In the genomic region with DNA sequence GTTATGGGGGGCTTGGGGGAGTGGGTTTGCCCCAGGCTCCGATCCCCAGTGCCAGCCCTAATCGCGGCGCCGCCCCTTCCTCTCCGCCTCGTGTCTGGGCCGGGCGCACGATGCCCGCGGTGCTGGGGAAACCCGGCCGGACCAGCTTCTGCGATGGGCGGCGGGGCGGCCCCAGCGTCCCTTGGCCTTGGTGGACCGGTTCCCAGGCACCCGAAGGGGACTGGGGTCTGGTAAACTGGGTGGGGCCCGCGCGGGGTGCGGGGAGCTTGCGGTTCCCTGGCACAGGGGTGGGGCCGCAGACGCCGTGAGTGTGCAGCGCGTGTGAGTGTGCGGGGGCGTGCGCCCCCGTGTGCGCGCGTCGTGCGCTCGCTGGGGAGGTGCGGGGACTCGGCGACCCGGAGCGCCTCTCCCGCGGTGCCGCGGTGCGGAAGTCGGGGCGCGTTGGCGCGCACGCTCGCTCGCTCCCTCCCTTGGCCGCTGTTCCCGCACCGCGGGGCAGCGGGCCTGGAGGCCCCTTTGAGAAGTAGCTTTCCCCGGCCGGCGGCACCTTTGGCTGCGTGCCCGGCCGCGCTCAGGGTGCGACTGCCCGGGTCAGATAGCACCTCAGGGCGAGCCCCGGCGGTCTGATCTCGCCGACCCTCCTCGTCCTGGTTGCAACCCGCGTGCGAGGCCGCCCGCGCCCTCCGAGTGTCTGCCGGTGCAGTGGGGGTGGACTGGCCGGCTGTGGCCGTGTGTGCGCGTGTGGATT, we compare ENCODE assay signal across 8 cellular contexts. TPM values are rescaled to one million over a fixed set of nuclear protein-coding genes. Genes with fewer than 3 reads are reported as not detected.
DNase-seq lines count a peak whose midpoint lies in the region; ATAC-seq and TF ChIP-seq lines count a peak whose summit lies in the region.

No MANE protein-coding gene starts in this region.

- in situ Hi-C loops in SK-MEL-5 (cut with HindIII; ENCODE audit: low pct_unique_long_range_greater_than_20kb, low sequenced_read_pairs) = no loop called here

- H3K4me3 ChIP-seq in HUES48 (ENCODE audit: low read depth, low read length) = peak overlapping the region; percentile 97

- H3K4me3 Mint-ChIP-seq in activated naive CD4-positive, alpha-beta T cell treated with anti-CD3 and anti-CD28 coated beads, Interleukin-2, amount 10 ng/mL, durations not matched to agents 7 days and 5 days = peak overlapping the region; percentile 80
- H3K4me3 Mint-ChIP-seq in type B pancreatic cell = peak overlapping the region; percentile 95

- no peak for TF ChIP-seq CTCF in type B pancreatic cell (conservative IDR thresholded peaks at IDR 0.05)

- no peaks in the 10 kb centered on the region for H3K36me3 ChIP-seq in HUES48 (ENCODE audit: control insufficient read depth, insufficient read depth, low read length)

- peak overlapping the region; percentile 85 for H3K27ac Mint-ChIP-seq in activated naive CD4-positive, alpha-beta T cell treated with anti-CD3 and anti-CD28 coated beads, Interleukin-2, amount 10 ng/mL, durations not matched to agents 7 days and 5 days
- peak overlapping the region; percentile 88 for H3K27ac Mint-ChIP-seq in type B pancreatic cell

- no peaks in the 10 kb centered on the region for H3K27me3 ChIP-seq in HUES48 (ENCODE audit: control insufficient read depth, insufficient read depth, low read length)

- peaks cover 21% of the 10 kb centered on the region for H3K4me1 ChIP-seq in HUES48 (ENCODE audit: control insufficient read depth, insufficient read depth, low read length)

- peak overlapping the region; percentile 90 for H3K27ac ChIP-seq in HUES48 (ENCODE audit: low read depth, low read length)

- CTCF ChIA-PET in activated naive CD4-positive, alpha-beta T cell treated with anti-CD3 and anti-CD28 coated beads, Interleukin-2, amount 10 ng/mL, durations not matched to agents 7 days and 5 days (lab: Charles Lee) = interaction anchor here (0.6 to 2.0 kb wide), 4 partner anchors 12 to 80 kb away, joined by 4 to 6 read pairs (median 6); no protein-coding TSS in a partner anchor

- intact Hi-C loops in Right ventricle myocardium superior (cut with DNase I) = loop anchor here (5.0 kb wide), 1 partner anchor 303 kb away; a partner anchor contains a TSS

- H3K27me3 Mint-ChIP-seq in activated naive CD4-positive, alpha-beta T cell treated with anti-CD3 and anti-CD28 coated beads, Interleukin-2, amount 10 ng/mL, durations not matched to agents 7 days and 5 days = peaks cover 38% of the 10 kb centered on the region
- H3K27me3 Mint-ChIP-seq in type B pancreatic cell = no peaks in the 10 kb centered on the region

- H3K4me1 Mint-ChIP-seq in activated naive CD4-positive, alpha-beta T cell treated with anti-CD3 and anti-CD28 coated beads, Interleukin-2, amount 10 ng/mL, durations not matched to agents 7 days and 5 days = peaks cover 28% of the 10 kb centered on the region
- H3K4me1 Mint-ChIP-seq in type B pancreatic cell (ENCODE audit: unreplicated experiment) = peaks cover 23% of the 10 kb centered on the region

- no peaks in the 10 kb centered on the region for H3K9me3 Mint-ChIP-seq in activated naive CD4-positive, alpha-beta T cell treated with anti-CD3 and anti-CD28 coated beads, Interleukin-2, amount 10 ng/mL, durations not matched to agents 7 days and 5 days
- no peaks in the 10 kb centered on the region for H3K9me3 Mint-ChIP-seq in type B pancreatic cell

- H3K9me3 ChIP-seq in HUES48 (ENCODE audit: control insufficient read depth, insufficient read depth, low read length) = no peaks in the 10 kb centered on the region

- H3K36me3 Mint-ChIP-seq in activated naive CD4-positive, alpha-beta T cell treated with anti-CD3 and anti-CD28 coated beads, Interleukin-2, amount 10 ng/mL, durations not matched to agents 7 days and 5 days = peaks cover 1% of the 10 kb centered on the region
- no peaks in the 10 kb centered on the region for H3K36me3 Mint-ChIP-seq in type B pancreatic cell

- H3K9ac ChIP-seq in HUES48 (ENCODE audit: low read depth, low read length) = peak overlapping the region; percentile 91

- ATAC-seq in GM21515 (IDR thresholded peaks at IDR 0.05; ENCODE audit: unreplicated experiment) = peak; percentile 42
- ATAC-seq in Right ventricle myocardium superior (ENCODE audit: poor library complexity) = peak; percentile 67

- DNase-seq in DMS79 treated with DMSO at 0.1 percent for 48 hours (lab: John Stamatoyannopoulos, UW) (peak; percentile 38), SK-MEL-5 (ENCODE audit: low read depth, low spot score) (peak; percentile 34), Right ventricle myocardium superior (peak; percentile 75), pons (ENCODE audit: low spot score) (peak; percentile 57), type B pancreatic cell (ENCODE audit: extremely low spot score, unreplicated experiment) (peak; percentile 74)
- DNase-seq in activated naive CD4-positive, alpha-beta T cell treated with anti-CD3 and anti-CD28 coated beads, Interleukin-2, amount 10 ng/mL, durations not matched to agents 7 days and 5 days = peak; percentile 72

RNA-seq across cellular contexts. Expression of a gene that starts 0.6 kb away (rescaled TPM):
- 21.7 and 26.0 TPM in 2 replicates for total RNA-seq in SK-MEL-5 (2014; rRNA removed; shearing (Covaris generic))
- polyA plus RNA-seq in SK-MEL-5 (2015; cell fraction: cytosol; rRNA removed) = 20.6 and 23.1 TPM in 2 replicates
- polyA plus RNA-seq in SK-MEL-5 (2015; cell fraction: nucleus; rRNA removed) = 80.2 and 85.3 TPM in 2 replicates
- total RNA-seq in Right ventricle myocardium superior (3.9 TPM), type B pancreatic cell (ENCODE audit: low replicate concordance) (19.3 and 20.8 TPM in 2 replicates)

Comparison
In these comparisons a context has a peak if more than half of its experiments do, and no peak if none do; other contexts are left out.
1. Peak in every context shown above with its lines: DNase-seq, ATAC-seq, H3K4me3 ChIP-seq and H3K27ac ChIP-seq.